Comparison of ENCODE assay signal across 1 cellular context in genomic region chr16:1688807-1689560, GRCh38.
TF ChIP-seq lines count a peak whose summit lies in the region.

No MANE protein-coding gene starts in this region.

TF ChIP-seq in HepG2, 621 proteins besides CTCF, POLR2A, EP300 and RAD21 (continued from another document and continues in another):
- TF ChIP-seq, protein P1, sequence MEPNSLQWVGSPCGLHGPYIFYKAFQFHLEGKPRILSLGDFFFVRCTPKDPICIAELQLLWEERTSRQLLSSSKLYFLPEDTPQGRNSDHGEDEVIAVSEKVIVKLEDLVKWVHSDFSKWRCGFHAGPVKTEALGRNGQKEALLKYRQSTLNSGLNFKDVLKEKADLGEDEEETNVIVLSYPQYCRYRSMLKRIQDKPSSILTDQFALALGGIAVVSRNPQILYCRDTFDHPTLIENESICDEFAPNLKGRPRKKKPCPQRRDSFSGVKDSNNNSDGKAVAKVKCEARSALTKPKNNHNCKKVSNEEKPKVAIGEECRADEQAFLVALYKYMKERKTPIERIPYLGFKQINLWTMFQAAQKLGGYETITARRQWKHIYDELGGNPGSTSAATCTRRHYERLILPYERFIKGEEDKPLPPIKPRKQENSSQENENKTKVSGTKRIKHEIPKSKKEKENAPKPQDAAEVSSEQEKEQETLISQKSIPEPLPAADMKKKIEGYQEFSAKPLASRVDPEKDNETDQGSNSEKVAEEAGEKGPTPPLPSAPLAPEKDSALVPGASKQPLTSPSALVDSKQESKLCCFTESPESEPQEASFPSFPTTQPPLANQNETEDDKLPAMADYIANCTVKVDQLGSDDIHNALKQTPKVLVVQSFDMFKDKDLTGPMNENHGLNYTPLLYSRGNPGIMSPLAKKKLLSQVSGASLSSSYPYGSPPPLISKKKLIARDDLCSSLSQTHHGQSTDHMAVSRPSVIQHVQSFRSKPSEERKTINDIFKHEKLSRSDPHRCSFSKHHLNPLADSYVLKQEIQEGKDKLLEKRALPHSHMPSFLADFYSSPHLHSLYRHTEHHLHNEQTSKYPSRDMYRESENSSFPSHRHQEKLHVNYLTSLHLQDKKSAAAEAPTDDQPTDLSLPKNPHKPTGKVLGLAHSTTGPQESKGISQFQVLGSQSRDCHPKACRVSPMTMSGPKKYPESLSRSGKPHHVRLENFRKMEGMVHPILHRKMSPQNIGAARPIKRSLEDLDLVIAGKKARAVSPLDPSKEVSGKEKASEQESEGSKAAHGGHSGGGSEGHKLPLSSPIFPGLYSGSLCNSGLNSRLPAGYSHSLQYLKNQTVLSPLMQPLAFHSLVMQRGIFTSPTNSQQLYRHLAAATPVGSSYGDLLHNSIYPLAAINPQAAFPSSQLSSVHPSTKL (CRISPR knock-in tag; IDR thresholded peaks at IDR 0.05): peak; percentile 53
- TF ChIP-seq ETV5 (CRISPR knock-in tag; IDR thresholded peaks at IDR 0.05; ENCODE audit: borderline replicate concordance) (peak; percentile 29; the same call in 1 of the 2 replicates), TARDBP (CRISPR knock-in tag; IDR thresholded peaks at IDR 0.05) (no peak), PLRG1 (conservative IDR thresholded peaks at IDR 0.05) (no peak), TEAD3 (CRISPR knock-in tag; optimal IDR thresholded peaks at IDR 0.05; ENCODE audit: borderline replicate concordance) (peak; percentile 95), ZNF703 (CRISPR knock-in tag; IDR thresholded peaks at IDR 0.05; ENCODE audit: borderline replicate concordance) (no peak), ZNF331 (CRISPR knock-in tag; IDR thresholded peaks at IDR 0.05) (0 out of 2 replicates have a peak, but pooled peaks have one; percentile 31), ZNF138 (CRISPR knock-in tag; IDR thresholded peaks at IDR 0.05; ENCODE audit: low read depth) (no peak), ZNF260 (CRISPR knock-in tag; IDR thresholded peaks at IDR 0.05; ENCODE audit: borderline replicate concordance, low read depth) (no peak), ZBTB20 (CRISPR knock-in tag; IDR thresholded peaks at IDR 0.05; ENCODE audit: borderline replicate concordance, low read depth) (no peak), SAP130 (CRISPR knock-in tag; IDR thresholded peaks at IDR 0.05; ENCODE audit: low read depth) (peak; percentile 83), KLF6 (CRISPR knock-in tag; IDR thresholded peaks at IDR 0.05) (no peak), SALL2 (CRISPR knock-in tag; IDR thresholded peaks at IDR 0.05) (no peak), ZNF350 (CRISPR knock-in tag; IDR thresholded peaks at IDR 0.05; ENCODE audit: borderline replicate concordance, low read depth) (no peak), MEF2D (CRISPR knock-in tag; IDR thresholded peaks at IDR 0.05) (no peak), ATF7 (IDR thresholded peaks at IDR 0.05) (no peak), ATF7 (CRISPR knock-in tag; IDR thresholded peaks at IDR 0.05) (no peak), ZNF543 (CRISPR knock-in tag; IDR thresholded peaks at IDR 0.05) (no peak), JUN (CRISPR knock-in tag; IDR thresholded peaks at IDR 0.05) (peak; percentile 74; the same call in 1 of the 2 replicates), ZNF687 (CRISPR knock-in tag; IDR thresholded peaks at IDR 0.05) (no peak), CREB1 (IDR thresholded peaks at IDR 0.05) (peak; percentile 61), CREB1 (CRISPR knock-in tag; IDR thresholded peaks at IDR 0.05) (no peak)
- TF ChIP-seq, protein P2, sequence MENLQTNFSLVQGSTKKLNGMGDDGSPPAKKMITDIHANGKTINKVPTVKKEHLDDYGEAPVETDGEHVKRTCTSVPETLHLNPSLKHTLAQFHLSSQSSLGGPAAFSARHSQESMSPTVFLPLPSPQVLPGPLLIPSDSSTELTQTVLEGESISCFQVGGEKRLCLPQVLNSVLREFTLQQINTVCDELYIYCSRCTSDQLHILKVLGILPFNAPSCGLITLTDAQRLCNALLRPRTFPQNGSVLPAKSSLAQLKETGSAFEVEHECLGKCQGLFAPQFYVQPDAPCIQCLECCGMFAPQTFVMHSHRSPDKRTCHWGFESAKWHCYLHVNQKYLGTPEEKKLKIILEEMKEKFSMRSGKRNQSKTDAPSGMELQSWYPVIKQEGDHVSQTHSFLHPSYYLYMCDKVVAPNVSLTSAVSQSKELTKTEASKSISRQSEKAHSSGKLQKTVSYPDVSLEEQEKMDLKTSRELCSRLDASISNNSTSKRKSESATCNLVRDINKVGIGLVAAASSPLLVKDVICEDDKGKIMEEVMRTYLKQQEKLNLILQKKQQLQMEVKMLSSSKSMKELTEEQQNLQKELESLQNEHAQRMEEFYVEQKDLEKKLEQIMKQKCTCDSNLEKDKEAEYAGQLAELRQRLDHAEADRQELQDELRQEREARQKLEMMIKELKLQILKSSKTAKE (CRISPR knock-in tag; IDR thresholded peaks at IDR 0.05; ENCODE audit: borderline replicate concordance): no peak
- TF ChIP-seq, protein P3, sequence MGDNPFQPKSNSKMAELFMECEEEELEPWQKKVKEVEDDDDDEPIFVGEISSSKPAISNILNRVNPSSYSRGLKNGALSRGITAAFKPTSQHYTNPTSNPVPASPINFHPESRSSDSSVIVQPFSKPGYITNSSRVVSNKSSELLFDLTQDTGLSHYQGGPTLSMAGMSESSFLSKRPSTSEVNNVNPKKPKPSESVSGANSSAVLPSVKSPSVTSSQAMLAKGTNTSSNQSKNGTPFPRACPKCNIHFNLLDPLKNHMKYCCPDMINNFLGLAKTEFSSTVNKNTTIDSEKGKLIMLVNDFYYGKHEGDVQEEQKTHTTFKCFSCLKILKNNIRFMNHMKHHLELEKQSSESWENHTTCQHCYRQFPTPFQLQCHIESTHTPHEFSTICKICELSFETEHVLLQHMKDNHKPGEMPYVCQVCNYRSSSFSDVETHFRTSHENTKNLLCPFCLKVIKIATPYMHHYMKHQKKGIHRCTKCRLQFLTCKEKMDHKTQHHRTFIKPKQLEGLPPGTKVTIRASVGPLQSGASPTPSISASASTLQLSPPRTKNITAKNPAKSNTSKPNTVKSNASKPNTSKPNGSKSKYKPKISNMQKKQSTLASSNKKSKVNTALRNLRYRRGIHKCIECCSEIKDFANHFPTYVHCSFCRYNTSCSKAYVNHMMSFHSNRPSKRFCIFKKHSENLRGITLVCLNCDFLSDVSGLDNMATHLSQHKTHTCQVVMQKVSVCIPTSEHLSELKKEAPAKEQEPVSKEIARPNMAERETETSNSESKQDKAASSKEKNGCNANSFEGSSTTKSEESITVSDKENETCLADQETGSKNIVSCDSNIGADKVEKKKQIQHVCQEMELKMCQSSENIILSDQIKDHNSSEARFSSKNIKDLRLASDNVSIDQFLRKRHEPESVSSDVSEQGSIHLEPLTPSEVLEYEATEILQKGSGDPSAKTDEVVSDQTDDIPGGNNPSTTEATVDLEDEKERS (CRISPR knock-in tag; IDR thresholded peaks at IDR 0.05): no peak
- TF ChIP-seq, protein P4, sequence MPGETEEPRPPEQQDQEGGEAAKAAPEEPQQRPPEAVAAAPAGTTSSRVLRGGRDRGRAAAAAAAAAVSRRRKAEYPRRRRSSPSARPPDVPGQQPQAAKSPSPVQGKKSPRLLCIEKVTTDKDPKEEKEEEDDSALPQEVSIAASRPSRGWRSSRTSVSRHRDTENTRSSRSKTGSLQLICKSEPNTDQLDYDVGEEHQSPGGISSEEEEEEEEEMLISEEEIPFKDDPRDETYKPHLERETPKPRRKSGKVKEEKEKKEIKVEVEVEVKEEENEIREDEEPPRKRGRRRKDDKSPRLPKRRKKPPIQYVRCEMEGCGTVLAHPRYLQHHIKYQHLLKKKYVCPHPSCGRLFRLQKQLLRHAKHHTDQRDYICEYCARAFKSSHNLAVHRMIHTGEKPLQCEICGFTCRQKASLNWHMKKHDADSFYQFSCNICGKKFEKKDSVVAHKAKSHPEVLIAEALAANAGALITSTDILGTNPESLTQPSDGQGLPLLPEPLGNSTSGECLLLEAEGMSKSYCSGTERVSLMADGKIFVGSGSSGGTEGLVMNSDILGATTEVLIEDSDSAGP (CRISPR knock-in tag; IDR thresholded peaks at IDR 0.05; ENCODE audit: borderline replicate concordance): no peak
- TF ChIP-seq, protein P5, sequence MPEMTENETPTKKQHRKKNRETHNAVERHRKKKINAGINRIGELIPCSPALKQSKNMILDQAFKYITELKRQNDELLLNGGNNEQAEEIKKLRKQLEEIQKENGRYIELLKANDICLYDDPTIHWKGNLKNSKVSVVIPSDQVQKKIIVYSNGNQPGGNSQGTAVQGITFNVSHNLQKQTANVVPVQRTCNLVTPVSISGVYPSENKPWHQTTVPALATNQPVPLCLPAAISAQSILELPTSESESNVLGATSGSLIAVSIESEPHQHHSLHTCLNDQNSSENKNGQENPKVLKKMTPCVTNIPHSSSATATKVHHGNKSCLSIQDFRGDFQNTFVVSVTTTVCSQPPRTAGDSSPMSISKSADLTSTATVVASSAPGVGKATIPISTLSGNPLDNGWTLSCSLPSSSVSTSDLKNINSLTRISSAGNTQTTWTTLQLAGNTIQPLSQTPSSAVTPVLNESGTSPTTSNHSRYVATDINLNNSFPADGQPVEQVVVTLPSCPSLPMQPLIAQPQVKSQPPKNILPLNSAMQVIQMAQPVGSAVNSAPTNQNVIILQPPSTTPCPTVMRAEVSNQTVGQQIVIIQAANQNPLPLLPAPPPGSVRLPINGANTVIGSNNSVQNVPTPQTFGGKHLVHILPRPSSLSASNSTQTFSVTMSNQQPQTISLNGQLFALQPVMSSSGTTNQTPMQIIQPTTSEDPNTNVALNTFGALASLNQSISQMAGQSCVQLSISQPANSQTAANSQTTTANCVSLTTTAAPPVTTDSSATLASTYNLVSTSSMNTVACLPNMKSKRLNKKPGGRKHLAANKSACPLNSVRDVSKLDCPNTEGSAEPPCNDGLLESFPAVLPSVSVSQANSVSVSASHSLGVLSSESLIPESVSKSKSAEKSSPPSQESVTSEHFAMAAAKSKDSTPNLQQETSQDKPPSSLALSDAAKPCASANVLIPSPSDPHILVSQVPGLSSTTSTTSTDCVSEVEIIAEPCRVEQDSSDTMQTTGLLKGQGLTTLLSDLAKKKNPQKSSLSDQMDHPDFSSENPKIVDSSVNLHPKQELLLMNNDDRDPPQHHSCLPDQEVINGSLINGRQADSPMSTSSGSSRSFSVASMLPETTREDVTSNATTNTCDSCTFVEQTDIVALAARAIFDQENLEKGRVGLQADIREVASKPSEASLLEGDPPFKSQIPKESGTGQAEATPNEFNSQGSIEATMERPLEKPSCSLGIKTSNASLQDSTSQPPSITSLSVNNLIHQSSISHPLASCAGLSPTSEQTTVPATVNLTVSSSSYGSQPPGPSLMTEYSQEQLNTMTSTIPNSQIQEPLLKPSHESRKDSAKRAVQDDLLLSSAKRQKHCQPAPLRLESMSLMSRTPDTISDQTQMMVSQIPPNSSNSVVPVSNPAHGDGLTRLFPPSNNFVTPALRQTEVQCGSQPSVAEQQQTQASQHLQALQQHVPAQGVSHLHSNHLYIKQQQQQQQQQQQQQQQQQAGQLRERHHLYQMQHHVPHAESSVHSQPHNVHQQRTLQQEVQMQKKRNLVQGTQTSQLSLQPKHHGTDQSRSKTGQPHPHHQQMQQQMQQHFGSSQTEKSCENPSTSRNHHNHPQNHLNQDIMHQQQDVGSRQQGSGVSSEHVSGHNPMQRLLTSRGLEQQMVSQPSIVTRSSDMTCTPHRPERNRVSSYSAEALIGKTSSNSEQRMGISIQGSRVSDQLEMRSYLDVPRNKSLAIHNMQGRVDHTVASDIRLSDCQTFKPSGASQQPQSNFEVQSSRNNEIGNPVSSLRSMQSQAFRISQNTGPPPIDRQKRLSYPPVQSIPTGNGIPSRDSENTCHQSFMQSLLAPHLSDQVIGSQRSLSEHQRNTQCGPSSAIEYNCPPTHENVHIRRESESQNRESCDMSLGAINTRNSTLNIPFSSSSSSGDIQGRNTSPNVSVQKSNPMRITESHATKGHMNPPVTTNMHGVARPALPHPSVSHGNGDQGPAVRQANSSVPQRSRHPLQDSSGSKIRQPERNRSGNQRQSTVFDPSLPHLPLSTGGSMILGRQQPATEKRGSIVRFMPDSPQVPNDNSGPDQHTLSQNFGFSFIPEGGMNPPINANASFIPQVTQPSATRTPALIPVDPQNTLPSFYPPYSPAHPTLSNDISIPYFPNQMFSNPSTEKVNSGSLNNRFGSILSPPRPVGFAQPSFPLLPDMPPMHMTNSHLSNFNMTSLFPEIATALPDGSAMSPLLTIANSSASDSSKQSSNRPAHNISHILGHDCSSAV (CRISPR knock-in tag; IDR thresholded peaks at IDR 0.05; ENCODE audit: borderline replicate concordance): no peak
- TF ChIP-seq, protein P6, sequence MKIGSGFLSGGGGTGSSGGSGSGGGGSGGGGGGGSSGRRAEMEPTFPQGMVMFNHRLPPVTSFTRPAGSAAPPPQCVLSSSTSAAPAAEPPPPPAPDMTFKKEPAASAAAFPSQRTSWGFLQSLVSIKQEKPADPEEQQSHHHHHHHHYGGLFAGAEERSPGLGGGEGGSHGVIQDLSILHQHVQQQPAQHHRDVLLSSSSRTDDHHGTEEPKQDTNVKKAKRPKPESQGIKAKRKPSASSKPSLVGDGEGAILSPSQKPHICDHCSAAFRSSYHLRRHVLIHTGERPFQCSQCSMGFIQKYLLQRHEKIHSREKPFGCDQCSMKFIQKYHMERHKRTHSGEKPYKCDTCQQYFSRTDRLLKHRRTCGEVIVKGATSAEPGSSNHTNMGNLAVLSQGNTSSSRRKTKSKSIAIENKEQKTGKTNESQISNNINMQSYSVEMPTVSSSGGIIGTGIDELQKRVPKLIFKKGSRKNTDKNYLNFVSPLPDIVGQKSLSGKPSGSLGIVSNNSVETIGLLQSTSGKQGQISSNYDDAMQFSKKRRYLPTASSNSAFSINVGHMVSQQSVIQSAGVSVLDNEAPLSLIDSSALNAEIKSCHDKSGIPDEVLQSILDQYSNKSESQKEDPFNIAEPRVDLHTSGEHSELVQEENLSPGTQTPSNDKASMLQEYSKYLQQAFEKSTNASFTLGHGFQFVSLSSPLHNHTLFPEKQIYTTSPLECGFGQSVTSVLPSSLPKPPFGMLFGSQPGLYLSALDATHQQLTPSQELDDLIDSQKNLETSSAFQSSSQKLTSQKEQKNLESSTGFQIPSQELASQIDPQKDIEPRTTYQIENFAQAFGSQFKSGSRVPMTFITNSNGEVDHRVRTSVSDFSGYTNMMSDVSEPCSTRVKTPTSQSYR (CRISPR knock-in tag; IDR thresholded peaks at IDR 0.05; ENCODE audit: borderline replicate concordance): peak; percentile 75
